Comparison of ENCODE assay signal across 8 cellular contexts in genomic region chr3:117355566-117355965, GRCh38.
DNase-seq lines count a peak whose midpoint lies in the region; ATAC-seq, FAIRE-seq and TF ChIP-seq lines count a peak whose summit lies in the region.

No MANE protein-coding gene starts in this region.

- peaks cover 0 to 12% (median 5%) of the 10 kb centered on the region in 4 experiments; a peak in 5 of 7 replicates for H3K4me1 ChIP-seq in H1 (replicated peaks in 1 of 4; ENCODE audit: control insufficient read depth in 3 of 4, insufficient read depth in 4 of 4, low read length in 3 of 4)

- no peak overlapping the region for H3K18ac ChIP-seq in H1 (ENCODE audit: extremely low read depth, low read length)

- 76% methylated on average over 4 of the region's 4 CpGs; no CpG with 5 or more reads in 1 of the 2 experiments for WGBS in H1 (ENCODE audit: extremely low coverage in 1 of 2, insufficient coverage in 1 of 2, insufficient read length in 1 of 2, insufficient replicate concordance in 2 of 2, low coverage in 1 of 2, low lambda C conversion rate in 2 of 2, missing lambda C conversion rate in 1 of 2), 2 experiments

- H2BK5ac ChIP-seq in H1 (ENCODE audit: low read depth, low read length), result no peak overlapping the region

- peak; percentile 69 for ATAC-seq in GM21786 (IDR thresholded peaks at IDR 0.05; ENCODE audit: unreplicated experiment)
- no peak for ATAC-seq in HG03432 (IDR thresholded peaks at IDR 0.05; ENCODE audit: unreplicated experiment)
- no peak for ATAC-seq in activated CD8-positive, alpha-beta T cell treated with anti-CD3 and anti-CD28 coated beads for 36 hours

- TF ChIP-seq RAD21 in H1 (IDR thresholded peaks at IDR 0.05 in 1 of 2, conservative IDR thresholded peaks at IDR 0.05 in 1 of 2; ENCODE audit: low read depth in 2 of 2, low read length in 2 of 2), result peak; percentile 74 to 76

- no peaks in the 10 kb centered on the region for H3K4me1 Mint-ChIP-seq in activated CD8-positive, alpha-beta T cell treated with anti-CD3 and anti-CD28 coated beads for 36 hours (ENCODE audit: low read depth)

- no peak overlapping the region for H2BK15ac ChIP-seq in H1 (ENCODE audit: low read length)

- no peak overlapping the region for H3K23ac ChIP-seq in H1 (ENCODE audit: insufficient read length)

- no peak overlapping the region for H2BK20ac ChIP-seq in H1 (ENCODE audit: low read length)

- no peak overlapping the region for H4K8ac ChIP-seq in H1 (ENCODE audit: extremely low read depth, insufficient read depth, low read length)

- 0 out of 8 replicates have a peak overlapping the region, but pooled peaks of 1 of the 4 experiments have one; percentile 18 for H3K4me3 ChIP-seq in H1 (ENCODE audit: extremely low read depth in 1 of 4, insufficient read depth in 2 of 4, low read depth in 3 of 4, low read length in 4 of 4)

- H3K9me3 Mint-ChIP-seq in activated CD8-positive, alpha-beta T cell treated with anti-CD3 and anti-CD28 coated beads for 36 hours, result peaks cover 2% of the 10 kb centered on the region

- no peak overlapping the region for H2BK120ac ChIP-seq in H1 (replicated peaks; ENCODE audit: low read depth, low read length)

- H3K9me3 ChIP-seq in H1 (ENCODE audit: insufficient read depth in 2 of 2, low read depth in 1 of 2, low read length in 1 of 2), result no peaks in the 10 kb centered on the region

- intact Hi-C loops in activated CD8-positive, alpha-beta T cell treated with anti-CD3 and anti-CD28 coated beads for 36 hours (cut with micrococcal nuclease), result no loop called here

- H3K4me2 ChIP-seq in H1 (ENCODE audit: insufficient read depth in 1 of 2, low read depth in 2 of 2, low read length in 2 of 2), result peak overlapping the region in 1 of 2 experiments; percentile 5; a peak in 1 of 4 replicates

- H3K56ac ChIP-seq in H1 (replicated peaks; ENCODE audit: insufficient read length, low read depth, low read length), result no peak overlapping the region

- no peaks in the 10 kb centered on the region for H4K20me1 ChIP-seq in H1 (replicated peaks in 1 of 2; ENCODE audit: control insufficient read depth in 1 of 2, insufficient read depth in 2 of 2, low read length in 2 of 2)

- H4K91ac ChIP-seq in H1 (replicated peaks; ENCODE audit: insufficient read length, low read length), result no peak overlapping the region

- no peak overlapping the region for H4K5ac ChIP-seq in H1 (ENCODE audit: insufficient read length, low read depth, low read length)

- peak; percentile 48 for FAIRE-seq in H1 (lab: Jason Lieb, UNC)

- no peak for TF ChIP-seq EP300 in H1 (IDR thresholded peaks at IDR 0.05; ENCODE audit: borderline replicate concordance in 1 of 2, low read depth in 2 of 2, low read length in 2 of 2)

- no peaks in the 10 kb centered on the region; a peak in 1 of 8 replicates for H3K36me3 ChIP-seq in H1 (ENCODE audit: control insufficient read depth in 2 of 4, insufficient read depth in 4 of 4, low read length in 3 of 4)

- TF ChIP-seq CTCF in H1 (IDR thresholded peaks at IDR 0.05; ENCODE audit: control extremely low read depth in 1 of 3, insufficient read depth in 1 of 3, low read depth in 1 of 3, low read length in 3 of 3), result peak in 2 of 3 experiments; percentile 45 to 60; a peak in 3 of 4 replicates
- TF ChIP-seq CTCF in activated CD8-positive, alpha-beta T cell treated with anti-CD3 and anti-CD28 coated beads for 36 hours (IDR thresholded peaks at IDR 0.05), result no peak

- no peak overlapping the region for H2AK5ac ChIP-seq in H1 (ENCODE audit: low read depth, low read length)

- CTCF ChIA-PET in H1 (lab: Charles Lee; ENCODE audit: partially characterized antibody), result interaction anchor here (0.7 to 1.1 kb wide), 3 partner anchors 16 to 732 kb away, joined by 3 to 4 read pairs (median 3); no protein-coding TSS in a partner anchor
- CTCF ChIA-PET in activated CD8-positive, alpha-beta T cell treated with anti-CD3 and anti-CD28 coated beads for 36 hours (lab: Charles Lee), result no interaction called here

- H3K36me3 Mint-ChIP-seq in activated CD8-positive, alpha-beta T cell treated with anti-CD3 and anti-CD28 coated beads for 36 hours (ENCODE audit: low read depth), result no peaks in the 10 kb centered on the region

- no peaks in the 10 kb centered on the region for H3K79me1 ChIP-seq in H1 (ENCODE audit: low read depth, low read length)

- H2BK12ac ChIP-seq in H1 (ENCODE audit: low read depth, low read length), result no peak overlapping the region

- H3K4me3 Mint-ChIP-seq in activated CD8-positive, alpha-beta T cell treated with anti-CD3 and anti-CD28 coated beads for 36 hours, result no peak overlapping the region

- no peak overlapping the region for H3K27ac ChIP-seq in H1 (ENCODE audit: low read depth, low read length)

- H3K79me2 ChIP-seq in H1 (ENCODE audit: control insufficient read depth in 1 of 2, insufficient read depth in 2 of 2, low read length in 2 of 2), result no peaks in the 10 kb centered on the region

- H3K23me2 ChIP-seq in H1 (ENCODE audit: low read depth, low read length), result no peaks in the 10 kb centered on the region

- no peak for TF ChIP-seq POLR2A in H1 (IDR thresholded peaks at IDR 0.05; ENCODE audit: control extremely low read depth in 1 of 2, low read depth in 2 of 2, low read length in 2 of 2)

- H3K27me3 Mint-ChIP-seq in activated CD8-positive, alpha-beta T cell treated with anti-CD3 and anti-CD28 coated beads for 36 hours, result no peaks in the 10 kb centered on the region

- no peak overlapping the region for H3K9ac ChIP-seq in H1 (replicated peaks in 1 of 4; ENCODE audit: extremely low read depth in 1 of 4, low read depth in 3 of 4, low read length in 3 of 4)

- no peak overlapping the region for H2AFZ ChIP-seq in H1 (ENCODE audit: low read length)

- H3K27me3 ChIP-seq in H1 (replicated peaks in 1 of 4; ENCODE audit: control insufficient read depth in 3 of 4, extremely low read depth in 1 of 4, insufficient read depth in 3 of 4, low read length in 3 of 4), result no peaks in the 10 kb centered on the region

- no peak overlapping the region for H3K4ac ChIP-seq in H1 (replicated peaks; ENCODE audit: insufficient read length, low read depth, low read length)

- peak; percentile 74 for DNase-seq in D341Med (ENCODE audit: low spot score)
- peak; percentile 30 for DNase-seq in NCI-H2081 treated with DMSO at 0.1 percent for 48 hours (lab: John Stamatoyannopoulos, UW)
- peak in 1 of 2 experiments; percentile 51 for DNase-seq in H1 (ENCODE audit: low read depth in 1 of 2, low spot score in 2 of 2)
- DNase-seq in pulmonary artery endothelial cell (ENCODE audit: low read depth, low spot score), result peak; percentile 20
- no peak for DNase-seq in NK-92 (lab: John Stamatoyannopoulos, UW; ENCODE audit: unreplicated experiment)
- DNase-seq in activated CD8-positive, alpha-beta T cell treated with anti-CD3 and anti-CD28 coated beads for 36 hours, result no peak

- no peak overlapping the region for H3K27ac Mint-ChIP-seq in activated CD8-positive, alpha-beta T cell treated with anti-CD3 and anti-CD28 coated beads for 36 hours

- POLR2A ChIA-PET in H1 (lab: Charles Lee; ENCODE audit: partially characterized antibody), result no interaction called here
- POLR2A ChIA-PET in activated CD8-positive, alpha-beta T cell treated with anti-CD3 and anti-CD28 coated beads for 36 hours (lab: Charles Lee), result no interaction called here

- no peak overlapping the region for H3K14ac ChIP-seq in H1 (ENCODE audit: insufficient read length)

TF ChIP-seq in H1, 55 proteins besides CTCF, POLR2A, EP300 and RAD21:
- no peak for TF ChIP-seq KDM4A (IDR thresholded peaks at IDR 0.05; ENCODE audit: low read depth, low read length, severe bottlenecking)
- TF ChIP-seq SUZ12 (IDR thresholded peaks at IDR 0.05; ENCODE audit: low read length), result no peak
- no peak for TF ChIP-seq FOSL1 (IDR thresholded peaks at IDR 0.05; ENCODE audit: insufficient read depth, low read depth, low read length)
- no peak for TF ChIP-seq CEBPB (IDR thresholded peaks at IDR 0.05; ENCODE audit: low read depth, low read length)

Comparison
In these comparisons a context has a peak if more than half of its experiments do, and no peak if none do; other contexts are left out.
1. DNase-seq: peak in D341Med (single experiment), NCI-H2081 treated with DMSO at 0.1 percent for 48 hours (single experiment) and pulmonary artery endothelial cell (single experiment); none in NK-92 (single experiment) and activated CD8-positive, alpha-beta T cell treated with anti-CD3 and anti-CD28 coated beads for 36 hours (single experiment).